ENCODE assay signal across 1 cellular context in the genomic region with DNA sequence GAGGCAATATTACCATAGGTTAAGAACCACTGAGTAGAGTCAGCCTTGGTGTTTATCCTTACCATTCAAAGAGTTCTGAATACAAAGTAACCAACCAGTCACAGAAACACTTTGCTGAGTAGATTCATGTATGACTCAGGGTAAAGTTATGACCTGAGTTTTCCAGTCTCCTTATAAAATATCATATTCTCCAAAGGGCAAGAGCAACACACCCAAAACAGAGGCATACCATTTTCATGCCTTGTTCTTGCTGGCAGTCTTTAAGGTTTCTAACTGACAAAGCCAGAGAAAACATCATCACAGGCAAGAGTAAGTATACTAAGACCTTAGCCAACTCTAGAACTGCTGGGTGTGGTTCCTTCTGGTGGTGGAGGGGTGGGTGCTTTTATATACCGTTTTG.
A peak's percentile ranks its signal among the peaks of the same experiment; 100 is the strongest.
TF ChIP-seq lines count a peak whose summit lies in the region.

No MANE protein-coding gene starts in this region.

TF ChIP-seq in IMR-90, 13 proteins besides CTCF, POLR2A, EP300 and RAD21 (continued from another document):
- peak; percentile 72 for TF ChIP-seq FOS (IDR thresholded peaks at IDR 0.05; ENCODE audit: low read depth, low read length)
- no peak for TF ChIP-seq MXI1 (IDR thresholded peaks at IDR 0.05; ENCODE audit: borderline replicate concordance, low read depth, low read length)
- TF ChIP-seq BHLHE40 (IDR thresholded peaks at IDR 0.05; ENCODE audit: low read depth, low read length) = no peak
- no peak for TF ChIP-seq MAZ (IDR thresholded peaks at IDR 0.05; ENCODE audit: borderline replicate concordance, low read depth, low read length)
- no peak for TF ChIP-seq CEBPB (IDR thresholded peaks at IDR 0.05; ENCODE audit: low read depth, low read length)
- TF ChIP-seq MAFK (IDR thresholded peaks at IDR 0.05; ENCODE audit: low read depth, low read length) = peak; percentile 49; the same call in 1 of the 2 replicates
- no peak for TF ChIP-seq CHD1 (IDR thresholded peaks at IDR 0.05; ENCODE audit: low read depth, low read length)
- no peak for TF ChIP-seq RCOR1 (IDR thresholded peaks at IDR 0.05; ENCODE audit: insufficient replicate concordance, low read length)
